Comparison of ENCODE assay signal across 16 cellular contexts in the genomic region with DNA sequence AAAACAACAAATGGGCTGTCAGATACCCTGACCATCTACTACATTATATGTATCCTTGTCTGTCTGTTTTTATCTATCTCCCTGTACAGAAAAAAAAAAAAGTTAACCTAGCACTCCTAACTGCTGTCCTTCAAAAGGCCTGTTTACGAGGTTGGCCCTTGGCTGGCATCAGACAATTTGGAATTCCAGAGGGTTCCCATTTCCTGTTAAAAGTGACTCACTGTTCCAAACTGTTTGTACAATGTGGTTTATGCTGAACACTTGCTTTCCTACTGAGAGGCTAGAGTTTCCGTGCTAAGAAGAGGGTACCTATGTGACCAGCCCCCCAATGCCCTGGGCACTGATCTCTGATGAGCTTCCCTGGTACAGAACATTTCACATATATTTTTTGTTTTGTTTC.
DNase-seq lines count a peak whose midpoint lies in the region; ATAC-seq lines count a peak whose summit lies in the region.
"Had no signal": no experiment of that assay in that cellular context is flagged by ENCODE, and none has a peak within 500 bp of the region (broad histone marks: within the 10 kb centered on the region; RNA-seq: fewer than 3 reads in every experiment).

No MANE protein-coding gene starts in this region.

- DNase-seq in EH (ENCODE audit: low read depth) (peak; percentile 66), NCI-H226 (peak; percentile 51), dermis microvascular lymphatic vessel endothelial cell (ENCODE audit: low read depth in 2 of 2) (peak; percentile 52 to 69), lung microvascular endothelial cell (ENCODE audit: low read depth in 2 of 2) (peak; percentile 43 to 66), NCI-H2196 treated with DMSO at 0.1 percent for 48 hours (lab: John Stamatoyannopoulos, UW; ENCODE audit: unreplicated experiment) (no peak)
- DNase-seq: activated naive CD8-positive, alpha-beta T cell treated with anti-CD3 and anti-CD28 coated beads, Interleukin-2, amount 10 ng/mL, durations not matched to agents 7 days and 5 days; KBM-7; naive thymus-derived CD8-positive, alpha-beta T cell; NCI-H2107; NK-92 treated with Interleukin-12 subunit alpha and Interleukin-12 subunit beta, amount 100 ng/mL, for 24 hours; right cardiac atrium; stimulated activated naive CD8-positive, alpha-beta T cell treated with anti-CD3 and anti-CD28 coated beads, Interleukin-15, Interleukin-2, amounts not matched to agents 100 U/mL and 50 U/mL, for 24 hours had no signal

- ATAC-seq in HG02884 (IDR thresholded peaks at IDR 0.05; ENCODE audit: unreplicated experiment) (no peak), GM21576 (IDR thresholded peaks at IDR 0.05; ENCODE audit: unreplicated experiment) (no peak), HG02763 (IDR thresholded peaks at IDR 0.05; ENCODE audit: unreplicated experiment) (no peak)
- ATAC-seq: gastroesophageal sphincter; naive thymus-derived CD8-positive, alpha-beta T cell; right cardiac atrium; stimulated activated naive CD8-positive, alpha-beta T cell treated with anti-CD3 and anti-CD28 coated beads, Interleukin-15, Interleukin-2, amounts not matched to agents 100 U/mL and 50 U/mL, for 24 hours had no signal
